Comparison of ENCODE assay signal across 12 cellular contexts in genomic region chr3:172046268-172046915, GRCh38. TPM values are rescaled to one million over a fixed set of nuclear protein-coding genes. Genes with fewer than 3 reads are reported as not detected.
DNase-seq lines count a peak whose midpoint lies in the region; ATAC-seq and TF ChIP-seq lines count a peak whose summit lies in the region.
"Had no signal": no experiment of that assay in that cellular context is flagged by ENCODE, and none has a peak within 500 bp of the region (broad histone marks: within the 10 kb centered on the region; RNA-seq: fewer than 3 reads in every experiment).

No MANE protein-coding gene starts in this region.

- H3K27ac Mint-ChIP-seq in HFFc6, result peak overlapping the region; percentile 49
- peak overlapping the region in 1 of 2 donors; percentile 19 for H3K27ac Mint-ChIP-seq in effector memory CD8-positive, alpha-beta T cell

- peak; percentile 85 to 88 for ATAC-seq in activated CD4-positive, CD25-positive, alpha-beta regulatory T cell treated with anti-CD3 and anti-CD28 coated beads, Interleukin-2, amount 50 U/mL, for 24 hours
- ATAC-seq in effector memory CD8-positive, alpha-beta T cell (replicated peaks), result peak; percentile 31
- ATAC-seq in HG03095 (IDR thresholded peaks at IDR 0.05; ENCODE audit: unreplicated experiment) (no peak), HG02938 (IDR thresholded peaks at IDR 0.05; ENCODE audit: unreplicated experiment) (no peak)
- ATAC-seq: left cardiac atrium had no signal

- no peaks in the 10 kb centered on the region for H3K9me3 Mint-ChIP-seq in HFFc6
- no peaks in the 10 kb centered on the region for H3K9me3 Mint-ChIP-seq in effector memory CD8-positive, alpha-beta T cell

- peak overlapping the region; percentile 20; the same call in 1 of the 2 replicates for H3K4me3 Mint-ChIP-seq in HFFc6
- no peak overlapping the region for H3K4me3 Mint-ChIP-seq in effector memory CD8-positive, alpha-beta T cell

- DNase-seq in activated CD4-positive, CD25-positive, alpha-beta regulatory T cell treated with anti-CD3 and anti-CD28 coated beads, Interleukin-2, amount 50 U/mL, for 72 hours, result no peak
- DNase-seq in HFFc6 (no peak), renal cortical epithelial cell (ENCODE audit: low read depth) (peak; percentile 58), GM19238 (ENCODE audit: insufficient read length, low spot score) (no peak)
- DNase-seq in effector memory CD8-positive, alpha-beta T cell, result no peak
- DNase-seq: amniotic stem cell, left cardiac atrium, NCI-H446 treated with DMSO at 0.1 percent for 48 hours, transverse colon had no signal

- TF ChIP-seq CTCF in HFFc6 (IDR thresholded peaks at IDR 0.05), result no peak

- H3K4me1 Mint-ChIP-seq in HFFc6 (ENCODE audit: low read depth), result peaks cover 72% of the 10 kb centered on the region
- H3K4me1 Mint-ChIP-seq in effector memory CD8-positive, alpha-beta T cell (ENCODE audit: low read depth in 2 of 2), result peaks cover 13 to 29% of the 10 kb centered on the region in 2 donors

- H3K36me3 Mint-ChIP-seq in HFFc6 (ENCODE audit: low read depth), result peaks cover 56% of the 10 kb centered on the region
- peaks cover 44% of the 10 kb centered on the region for H3K36me3 Mint-ChIP-seq in effector memory CD8-positive, alpha-beta T cell (ENCODE audit: insufficient read depth)

- H3K27me3 Mint-ChIP-seq in HFFc6 (ENCODE audit: insufficient read depth), result peaks cover 3% of the 10 kb centered on the region
- H3K27me3 Mint-ChIP-seq in effector memory CD8-positive, alpha-beta T cell, result no peaks in the 10 kb centered on the region

RNA-seq across cellular contexts. Expression of gene FNDC3B, which starts 7.0 kb away (rescaled TPM):
- total RNA-seq in HFFc6 (2021; fragmentation: NEBNext Ultra II Directional; extraction: Animal tissue kit (Norgen Biotek cat#: 25700)), result 100 to 1,000 TPM; 133 to 192 (median 155) TPM
- 87.2 and 220 TPM in 2 replicates for total RNA-seq in renal cortical epithelial cell

Comparison
In these comparisons a context has a peak if more than half of its experiments do, and no peak if none do; other contexts are left out.
1. ATAC-seq: peak in activated CD4-positive, CD25-positive, alpha-beta regulatory T cell treated with anti-CD3 and anti-CD28 coated beads, Interleukin-2, amount 50 U/mL, for 24 hours (2 of 2) and effector memory CD8-positive, alpha-beta T cell (single experiment); none in HG03095 (single experiment) and HG02938 (single experiment).